ENCODE assay signal across 15 cellular contexts in the genomic region with DNA sequence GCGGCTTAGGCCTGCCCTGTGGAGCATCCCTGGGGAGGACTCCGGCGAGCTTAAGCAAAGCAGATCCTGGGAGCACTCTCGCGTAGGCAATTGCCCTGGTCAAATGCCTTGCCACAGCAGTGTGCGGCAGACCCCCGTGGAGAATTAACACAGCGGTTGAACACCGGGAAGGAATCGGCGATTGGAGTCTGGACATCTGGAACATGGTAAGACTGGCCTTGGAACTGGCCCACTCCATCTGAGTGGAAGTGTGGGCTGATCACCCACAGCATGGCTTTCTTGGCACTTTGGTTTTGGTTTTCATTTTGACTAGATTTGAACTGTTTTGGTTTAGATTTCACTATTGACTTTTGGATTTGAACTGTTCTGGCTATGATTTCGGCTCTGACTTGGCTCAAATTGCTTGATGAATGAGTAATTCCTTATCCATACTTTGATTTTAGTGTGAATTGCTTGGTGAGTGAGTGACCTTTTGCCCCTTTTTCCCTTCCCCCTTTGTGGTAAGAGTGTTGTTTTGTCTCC.
DNase-seq lines count a peak whose midpoint lies in the region; ATAC-seq and TF ChIP-seq lines count a peak whose summit lies in the region.
"Had no signal": no experiment of that assay in that cellular context is flagged by ENCODE, and none has a peak within 500 bp of the region (broad histone marks: within the 10 kb centered on the region; RNA-seq: fewer than 3 reads in every experiment).

No MANE protein-coding gene starts in this region.

- H3K4me3 Mint-ChIP-seq in glutamatergic neuron (ENCODE audit: unreplicated experiment) (no peak overlapping the region), T-cell (no peak overlapping the region)
- H3K4me3 Mint-ChIP-seq: activated naive CD4-positive, alpha-beta T cell treated with anti-CD3 and anti-CD28 coated beads, Interleukin-2, amount 50 U/mL, for 24 hours; HFFc6; neural crest cell had no signal

- DNase-seq in kidney tubule cell (ENCODE audit: low spot score), result peak; percentile 25
- DNase-seq in cortex of kidney (lab: John Stamatoyannopoulos, UW), result no peak
- DNase-seq in glutamatergic neuron, result no peak
- DNase-seq in T-cell, result no peak
- DNase-seq: central memory CD4-positive, alpha-beta T cell; EL; HFFc6; left lung; NCI-H345 had no signal

- H3K9me3 Mint-ChIP-seq in glutamatergic neuron (ENCODE audit: unreplicated experiment) (peaks cover 11% of the 10 kb centered on the region), T-cell (peaks cover 37 to 47% (median 40%) of the 10 kb centered on the region in 3 donors)
- H3K9me3 Mint-ChIP-seq: HFFc6 had no signal

- H3K4me1 Mint-ChIP-seq in glutamatergic neuron (ENCODE audit: low read depth, unreplicated experiment) (no peaks in the 10 kb centered on the region), T-cell (peaks cover 0 to 6% (median 0%) of the 10 kb centered on the region in 3 donors)
- H3K4me1 Mint-ChIP-seq: activated naive CD4-positive, alpha-beta T cell treated with anti-CD3 and anti-CD28 coated beads, Interleukin-2, amount 50 U/mL, for 24 hours; neural crest cell had no signal

- no peak for TF ChIP-seq CTCF in glutamatergic neuron (IDR thresholded peaks at IDR 0.05; ENCODE audit: partially characterized antibody, unreplicated experiment)

- H3K27me3 Mint-ChIP-seq in glutamatergic neuron (ENCODE audit: unreplicated experiment) (peaks cover 5% of the 10 kb centered on the region), T-cell (no peaks in the 10 kb centered on the region)
- H3K27me3 Mint-ChIP-seq: activated naive CD4-positive, alpha-beta T cell treated with anti-CD3 and anti-CD28 coated beads, Interleukin-2, amount 50 U/mL, for 24 hours had no signal

- POLR2A ChIA-PET in T-cell (lab: Charles Lee), result no interaction called here

- ATAC-seq in GM18502 (IDR thresholded peaks at IDR 0.05; ENCODE audit: poor library complexity, unreplicated experiment) (peak; percentile 79), GM19397 (IDR thresholded peaks at IDR 0.05; ENCODE audit: unreplicated experiment) (peak; percentile 39), HG02981 (IDR thresholded peaks at IDR 0.05; ENCODE audit: unreplicated experiment) (peak; percentile 67), HG03457 (IDR thresholded peaks at IDR 0.05; ENCODE audit: unreplicated experiment) (no peak), T-cell (replicated peaks in 1 of 4) (no peak)
- ATAC-seq: left lung had no signal

- CTCF ChIA-PET in T-cell (lab: Charles Lee), result no interaction called here

- peaks cover 33% of the 10 kb centered on the region for H3K36me3 Mint-ChIP-seq in glutamatergic neuron (ENCODE audit: unreplicated experiment)
- peaks cover 92% of the 10 kb centered on the region for H3K36me3 Mint-ChIP-seq in T-cell

- H3K27ac Mint-ChIP-seq in glutamatergic neuron (ENCODE audit: unreplicated experiment) (no peak overlapping the region), T-cell (no peak overlapping the region)
- H3K27ac Mint-ChIP-seq: activated naive CD4-positive, alpha-beta T cell treated with anti-CD3 and anti-CD28 coated beads, Interleukin-2, amount 50 U/mL, for 24 hours; HFFc6 had no signal

Comparison
In these comparisons a context has a peak if more than half of its experiments do, and no peak if none do; other contexts are left out.
1. ATAC-seq: peak in GM18502 (single experiment), GM19397 (single experiment) and HG02981 (single experiment); none in HG03457 (single experiment) and T-cell (0 of 4).